Comparison of ENCODE assay signal across 23 cellular contexts in the genomic region with DNA sequence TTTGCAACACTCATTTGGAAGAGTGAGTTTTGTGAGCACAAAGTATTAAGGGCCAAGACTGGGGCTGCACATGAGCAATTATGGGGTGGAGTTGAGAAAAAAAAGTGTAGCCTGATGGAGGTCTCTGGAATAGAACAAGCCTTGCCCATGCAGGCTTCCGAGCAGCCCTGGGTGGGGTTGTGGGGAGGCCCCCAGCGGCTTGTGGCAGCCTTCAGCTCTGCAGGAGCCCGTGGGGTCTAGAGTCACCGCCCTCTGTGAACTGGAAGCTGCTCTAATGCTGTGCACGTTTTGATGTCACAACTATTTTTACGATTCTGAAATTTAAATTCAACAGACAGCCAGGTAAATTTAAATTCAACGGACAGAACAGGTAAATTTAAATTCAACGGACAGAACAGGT.
"Had no signal": no experiment of that assay in that cellular context is flagged by ENCODE, and none has a peak within 500 bp of the region (broad histone marks: within the 10 kb centered on the region; RNA-seq: fewer than 3 reads in every experiment).

No MANE protein-coding gene starts in this region.

- DNase-seq: colonic mucosa; dermis blood vessel endothelial cell; foreskin melanocyte; head of caudate nucleus; hippocampal formation; kidney glomerular epithelial cell; occipital lobe; psoas muscle; retina; sigmoid colon; stimulated activated CD4-positive, alpha-beta T cell treated with anti-CD3 and anti-CD28 coated beads, Interleukin-2, amount 100 ng/mL, for 24 hours; stimulated activated CD4-positive, alpha-beta T cell treated with anti-CD3 and anti-CD28 coated beads, Interleukin-4, amount 100 ng/mL, for 4 hours; stimulated activated naive B cell treated with anti-CD40 and anti-IgM and Interleukin-4, amounts not matched to agents 10 μg/mL and 1 μg/mL and 100 μg/mL, for 72 hours; stimulated activated naive CD8-positive, alpha-beta T cell treated with anti-CD3 and anti-CD28 coated beads, Interleukin-15, amount 100 ng/mL, for 72 hours; testis; upper lobe of right lung had no signal

- H3K36me3 ChIP-seq: colonic mucosa, neural progenitor cell, upper lobe of right lung had no signal

- H3K4me2 ChIP-seq: neural progenitor cell had no signal

- H3K36me3 Mint-ChIP-seq: natural killer cell treated with Interleukin-12 subunit alpha and Interleukin-12 subunit beta and Interleukin-15 and Interleukin-18, amount 100 ng/mL, for 72 hours; neural progenitor cell had no signal

- H2AFZ ChIP-seq: neural progenitor cell, parathyroid adenoma had no signal

- H3K9me3 ChIP-seq: colonic mucosa, psoas muscle, sigmoid colon, testis, tibial nerve, upper lobe of right lung, vagina had no signal

- H3K4me3 Mint-ChIP-seq: mesothelial cell of epicardium; natural killer cell treated with Interleukin-12 subunit alpha and Interleukin-12 subunit beta and Interleukin-15 and Interleukin-18, amount 100 ng/mL, for 72 hours; neural progenitor cell; stimulated activated naive B cell treated with anti-CD40 and anti-IgM and Interleukin-4, amounts not matched to agents 10 μg/mL and 1 μg/mL and 100 μg/mL, for 72 hours; stimulated activated naive CD8-positive, alpha-beta T cell treated with anti-CD3 and anti-CD28 coated beads, Interleukin-15, amount 100 ng/mL, for 72 hours had no signal

- ATAC-seq: natural killer cell treated with Interleukin-12 subunit alpha and Interleukin-12 subunit beta and Interleukin-15 and Interleukin-18, amount 100 ng/mL, for 72 hours; psoas muscle; stimulated activated naive B cell treated with anti-CD40 and anti-IgM and Interleukin-4, amounts not matched to agents 10 μg/mL and 1 μg/mL and 100 μg/mL, for 72 hours; upper lobe of right lung had no signal

- H3K4me3 ChIP-seq: colonic mucosa, neural progenitor cell, psoas muscle, sigmoid colon, skin epidermis, testis, tibial nerve, upper lobe of right lung, vagina had no signal

- H3K9ac ChIP-seq: neural progenitor cell, parathyroid adenoma had no signal

- H3K9me3 Mint-ChIP-seq: mesothelial cell of epicardium; natural killer cell treated with Interleukin-12 subunit alpha and Interleukin-12 subunit beta and Interleukin-15 and Interleukin-18, amount 100 ng/mL, for 72 hours; neural progenitor cell had no signal

- H3K27me3 ChIP-seq: colonic mucosa, neural progenitor cell, sigmoid colon, testis, tibial nerve, upper lobe of right lung, vagina had no signal

- H3K27ac ChIP-seq: neural progenitor cell, parathyroid adenoma, psoas muscle, sigmoid colon, skin epidermis, testis, tibial nerve, upper lobe of right lung, vagina had no signal

- H3K79me2 ChIP-seq: parathyroid adenoma had no signal

- H3K27ac Mint-ChIP-seq: mesothelial cell of epicardium; natural killer cell treated with Interleukin-12 subunit alpha and Interleukin-12 subunit beta and Interleukin-15 and Interleukin-18, amount 100 ng/mL, for 72 hours; neural progenitor cell had no signal

- H3K4me1 ChIP-seq: colonic mucosa, neural progenitor cell, parathyroid adenoma, psoas muscle, sigmoid colon, testis, tibial nerve, upper lobe of right lung, vagina had no signal
